ENCODE assay signal across 8 cellular contexts in genomic region chr11:66868726-66869291, GRCh38. TPM values are rescaled to one million over a fixed set of nuclear protein-coding genes. Genes with fewer than 3 reads are reported as not detected.
DNase-seq lines count a peak whose midpoint lies in the region; ATAC-seq and TF ChIP-seq lines count a peak whose summit lies in the region.

No MANE protein-coding gene starts in this region.

- H4K20me1 ChIP-seq in smooth muscle cell (ENCODE audit: low read depth), result no peaks in the 10 kb centered on the region

- no peaks in the 10 kb centered on the region for H3K4me1 ChIP-seq in smooth muscle cell (ENCODE audit: low read depth)

- peak in 65 of 76 experiments; percentile 16 to 81 (median 62) for DNase-seq in HUDEP-2 (lab: John Stamatoyannopoulos, UW; ENCODE audit: unreplicated experiment in 76 of 76)
- DNase-seq in activated CD4-positive, CD25-positive, alpha-beta regulatory T cell treated with anti-CD3 and anti-CD28 coated beads, Interleukin-2, amount 50 U/mL, for 16 hours (ENCODE audit: low read depth, low spot score), result peak; percentile 53
- peak; percentile 84 for DNase-seq in ecto neural progenitor cell (ENCODE audit: low spot score)
- no peak for DNase-seq in smooth muscle cell (lab: John Stamatoyannopoulos, UW; ENCODE audit: unreplicated experiment)
- no peak for DNase-seq in MG63
- no peak for DNase-seq in midbrain (lab: John Stamatoyannopoulos, UW)

- H3K27ac ChIP-seq in 22Rv1 (no peak overlapping the region), smooth muscle cell (ENCODE audit: low read depth) (no peak overlapping the region)

- H3K36me3 ChIP-seq in smooth muscle cell (ENCODE audit: low read depth) (no peaks in the 10 kb centered on the region), MG63 (no peaks in the 10 kb centered on the region)

- H2AFZ ChIP-seq in smooth muscle cell (ENCODE audit: low read depth), result no peak overlapping the region

- H3K27me3 ChIP-seq in smooth muscle cell (ENCODE audit: low read depth) (no peaks in the 10 kb centered on the region), MG63 (no peaks in the 10 kb centered on the region)

- WGBS in smooth muscle cell (ENCODE audit: low lambda C conversion rate), result 44% methylated on average over 23 of the region's 23 CpGs

- H3F3A ChIP-seq in smooth muscle cell (ENCODE audit: low read depth), result no peaks in the 10 kb centered on the region

- peak; percentile 79 for ATAC-seq in GM19351 (IDR thresholded peaks at IDR 0.05; ENCODE audit: unreplicated experiment)

- H3K4me3 ChIP-seq in smooth muscle cell (no peak overlapping the region), MG63 (no peak overlapping the region)

- TF ChIP-seq CTCF in 22Rv1 (IDR thresholded peaks at IDR 0.05), result peak; percentile 90
- TF ChIP-seq CTCF in smooth muscle cell (IDR thresholded peaks at IDR 0.05; ENCODE audit: borderline replicate concordance, insufficient read depth, poor library complexity, severe bottlenecking), result peak; percentile 24

- no peak overlapping the region for H3K4me2 ChIP-seq in smooth muscle cell

- H3K9me3 ChIP-seq in smooth muscle cell (replicated peaks; ENCODE audit: low read depth) (no peaks in the 10 kb centered on the region), MG63 (no peaks in the 10 kb centered on the region)

- H3K9ac ChIP-seq in smooth muscle cell (ENCODE audit: low read depth), result no peak overlapping the region

- no peaks in the 10 kb centered on the region for H3K79me2 ChIP-seq in smooth muscle cell (ENCODE audit: low read depth)

RNA-seq across cellular contexts. Expression of gene LRFN4, which starts 11.9 kb away (rescaled TPM):
- total RNA-seq in smooth muscle cell, result 14.7 and 15.2 TPM in 2 replicates
- polyA plus RNA-seq in smooth muscle cell, result 37.6 and 43.0 TPM in 2 replicates
- total RNA-seq in MG63 (2014; rRNA removed; shearing (Covaris generic); ENCODE audit: low replicate concordance), result 22.4 and 42.8 TPM in 2 replicates

RNA-seq across cellular contexts. Expression of gene RCE1, which starts 25.6 kb away (rescaled TPM):
- 12.1 and 25.2 TPM in 2 replicates for total RNA-seq in smooth muscle cell
- 33.5 and 34.1 TPM in 2 replicates for polyA plus RNA-seq in smooth muscle cell
- total RNA-seq in MG63 (2014; rRNA removed; shearing (Covaris generic); ENCODE audit: low replicate concordance), result 16.4 and 17.2 TPM in 2 replicates

Comparison
In these comparisons a context has a peak if more than half of its experiments do, and no peak if none do; other contexts are left out.
1. DNase-seq: peak in HUDEP-2 (65 of 76), activated CD4-positive, CD25-positive, alpha-beta regulatory T cell treated with anti-CD3 and anti-CD28 coated beads, Interleukin-2, amount 50 U/mL, for 16 hours (single experiment) and ecto neural progenitor cell (single experiment); none in smooth muscle cell (single experiment), MG63 (single experiment) and midbrain (single experiment).